In genomic region chr19:3466630-3467029, GRCh38 we compare ENCODE assay signal across 23 cellular contexts. TPM values are rescaled to one million over a fixed set of nuclear protein-coding genes. Genes with fewer than 3 reads are reported as not detected.
DNase-seq lines count a peak whose midpoint lies in the region; ATAC-seq and TF ChIP-seq lines count a peak whose summit lies in the region.
"Had no signal": no experiment of that assay in that cellular context is flagged by ENCODE, and none has a peak within 500 bp of the region (broad histone marks: within the 10 kb centered on the region; RNA-seq: fewer than 3 reads in every experiment).

No MANE protein-coding gene starts in this region.

- H3K36me3 ChIP-seq in heart left ventricle (peaks cover 0 to 25% (median 21%) of the 10 kb centered on the region in 9 donors), osteoblast (ENCODE audit: insufficient read depth, low read length) (peaks cover 18% of the 10 kb centered on the region), transverse colon (peaks cover 0 to 14% (median 3%) of the 10 kb centered on the region in 4 donors)

- peaks cover 23% of the 10 kb centered on the region for H4K20me1 ChIP-seq in osteoblast (ENCODE audit: insufficient read depth, low read length)

- H3K9me3 ChIP-seq in heart left ventricle (no peaks in the 10 kb centered on the region), osteoblast (ENCODE audit: low read depth, low read length) (no peaks in the 10 kb centered on the region), transverse colon (no peaks in the 10 kb centered on the region)

- in situ Hi-C loops in transverse colon (cut with MboI; ENCODE audit: low pct_ligation_motif_present in 1 of 4, low pct_unique_long_range_greater_than_20kb in 1 of 4, low sequenced_read_pairs in 3 of 4): no loop called here

- no peak overlapping the region for H2AFZ ChIP-seq in osteoblast (ENCODE audit: low read length)

- peak; percentile 39 to 74 (median 60) for ATAC-seq in heart left ventricle
- no peak for ATAC-seq in GM18909 (IDR thresholded peaks at IDR 0.05; ENCODE audit: poor library complexity, unreplicated experiment)
- ATAC-seq in HG03135 (IDR thresholded peaks at IDR 0.05; ENCODE audit: unreplicated experiment): no peak
- no peak for ATAC-seq in GM21423 (IDR thresholded peaks at IDR 0.05; ENCODE audit: unreplicated experiment)
- ATAC-seq: esophagus mucosa; natural killer cell treated with Interleukin-12 subunit alpha and Interleukin-12 subunit beta and Interleukin-15 and Interleukin-18, amount 100 ng/mL, for 72 hours had no signal

- peaks cover 2% of the 10 kb centered on the region for H3K79me2 ChIP-seq in osteoblast (ENCODE audit: insufficient read depth, low read length)

- TF ChIP-seq EP300 in transverse colon (IDR thresholded peaks at IDR 0.05; ENCODE audit: low read depth): no peak

- H3K4me2 ChIP-seq in osteoblast (ENCODE audit: insufficient read depth, low read length): no peak overlapping the region

- WGBS in heart left ventricle, 4 donors: 38 to 62% (median 55%) methylated on average over 9 of the region's 9 CpGs
- WGBS in transverse colon (ENCODE audit: low coverage in 1 of 2), 2 donors: 66% methylated on average over 9 of the region's 9 CpGs; no CpG with 5 or more reads in 1 of the 2 donors

- TF ChIP-seq POLR2A in heart left ventricle (IDR thresholded peaks at IDR 0.05): no peak
- TF ChIP-seq POLR2A in transverse colon (IDR thresholded peaks at IDR 0.05): no peak

- H3K4me1 ChIP-seq in heart left ventricle (peaks cover 0 to 47% (median 15%) of the 10 kb centered on the region in 12 donors), osteoblast (ENCODE audit: insufficient read depth, low read length) (no peaks in the 10 kb centered on the region), transverse colon (peaks cover 0 to 25% (median 10%) of the 10 kb centered on the region in 4 donors)
- H3K4me1 ChIP-seq: HAP-1 had no signal

- no peak for TF ChIP-seq CTCF in heart left ventricle (IDR thresholded peaks at IDR 0.05)
- TF ChIP-seq CTCF in osteoblast (IDR thresholded peaks at IDR 0.05; ENCODE audit: extremely low read depth, low read depth, low read length): no peak
- TF ChIP-seq CTCF in transverse colon (IDR thresholded peaks at IDR 0.05): no peak

- H3K27me3 ChIP-seq in heart left ventricle (no peaks in the 10 kb centered on the region), osteoblast (ENCODE audit: insufficient read depth, low read length) (no peaks in the 10 kb centered on the region), transverse colon (no peaks in the 10 kb centered on the region)

- H3K4me3 ChIP-seq in heart left ventricle (no peak overlapping the region), osteoblast (ENCODE audit: insufficient read depth, low read length) (no peak overlapping the region), transverse colon (no peak overlapping the region)
- H3K4me3 ChIP-seq: HAP-1 had no signal

- intact Hi-C loops in heart left ventricle (cut with DNase I): loop anchor here in 3 of 10 donors (5.0 kb wide), 2 partner anchors 34 to 39 kb away; no protein-coding TSS in a partner anchor
- intact Hi-C loops in transverse colon (cut with DNase I; ENCODE audit: low total_unique reads): no loop called here

- DNase-seq in heart left ventricle (peak in 1 of 5 donors; percentile 36), osteoblast (ENCODE audit: insufficient read length, low spot score, missing footprints) (peak; percentile 69), transverse colon (no peak), DMS79 (lab: John Stamatoyannopoulos, UW) (no peak)
- DNase-seq: activated CD4-positive, alpha-beta memory T cell treated with anti-CD3 and anti-CD28 coated beads, Interleukin-2, amount 10 ng/mL, durations not matched to agents 7 days and 5 days; activated T-cell treated with anti-CD3 and anti-CD28 coated beads, Interleukin-2, amount 50 U/mL, for 24 hours; glutamatergic neuron; immature natural killer cell; NCI-H2029 treated with DMSO at 0.1 percent for 48 hours; NCI-H524; SIG-M5; T-helper 2 cell had no signal

- H3K27ac ChIP-seq in angular gyrus (ENCODE audit: low read depth, low read length): peak overlapping the region; percentile 2
- H3K27ac ChIP-seq in heart left ventricle: peak overlapping the region in 8 of 12 donors; percentile 31 to 92 (median 48)
- no peak overlapping the region for H3K27ac ChIP-seq in osteoblast (ENCODE audit: low read depth, low read length)
- peak overlapping the region; percentile 34 to 82 (median 72) for H3K27ac ChIP-seq in transverse colon

RNA-seq across cellular contexts. Expression of gene SMIM24, which starts 13.7 kb away (rescaled TPM):
- total RNA-seq in heart left ventricle: not detected
- under 1 TPM in 1 of 2 donors, not detected in 1; 0.15 TPM for polyA plus RNA-seq in heart left ventricle
- total RNA-seq in osteoblast: not detected in 2 replicates
- 100 to 1,000 TPM in 1 of 4 donors, 10 to 100 TPM in 3; 18.7 to 100 (median 85.5) TPM for total RNA-seq in transverse colon
- total RNA-seq: activated CD4-positive, alpha-beta memory T cell treated with anti-CD3 and anti-CD28 coated beads, Interleukin-2, amount 10 ng/mL, durations not matched to agents 7 days and 5 days; bronchial epithelial cell; esophagus mucosa; lung microvascular endothelial cell; pulmonary artery endothelial cell; urinary bladder had no signal
- polyA plus RNA-seq: urinary bladder had no signal

RNA-seq across cellular contexts. Expression of gene SMIM44, which starts 16.6 kb away (rescaled TPM):
- total RNA-seq in heart left ventricle (not detected), osteoblast (not detected in 2 replicates), transverse colon (10 to 100 TPM in 1 of 4 donors, 1 to 10 TPM in 1, not detected in 2; 4.1 to 15.3 TPM)
- polyA plus RNA-seq in heart left ventricle: not detected
- total RNA-seq: activated CD4-positive, alpha-beta memory T cell treated with anti-CD3 and anti-CD28 coated beads, Interleukin-2, amount 10 ng/mL, durations not matched to agents 7 days and 5 days; bronchial epithelial cell; esophagus mucosa; lung microvascular endothelial cell; natural killer cell treated with Interleukin-12 subunit alpha and Interleukin-12 subunit beta and Interleukin-15 and Interleukin-18, amount 100 ng/mL, for 72 hours; pulmonary artery endothelial cell; urinary bladder had no signal
- polyA plus RNA-seq: immature natural killer cell, urinary bladder had no signal

RNA-seq across cellular contexts. Expression of gene DOHH, which starts 33.8 kb away (rescaled TPM):
- 10 to 100 TPM in 5 of 9 donors, 1 to 10 TPM in 4; 7.4 to 32.3 (median 10.1) TPM for total RNA-seq in heart left ventricle
- 10 to 100 TPM; 17.9 to 34.3 TPM for polyA plus RNA-seq in heart left ventricle
- total RNA-seq in osteoblast: 7.7 and 8.3 TPM in 2 replicates
- total RNA-seq in transverse colon: 10 to 100 TPM in 2 of 4 donors, 1 to 10 TPM in 2; 7.2 to 13.5 (median 10.8) TPM

RNA-seq across cellular contexts. Expression of gene FZR1, which starts 39.5 kb away (rescaled TPM):
- 10 to 100 TPM; 15.4 to 41.0 (median 26.4) TPM for total RNA-seq in heart left ventricle
- 10 to 100 TPM; 13.9 to 23.5 TPM for polyA plus RNA-seq in heart left ventricle
- 36.6 and 39.5 TPM in 2 replicates for total RNA-seq in osteoblast
- total RNA-seq in transverse colon: 100 to 1,000 TPM in 1 of 4 donors, 10 to 100 TPM in 3; 29.1 to 107 (median 35.3) TPM

Comparison
In these comparisons a context has a peak if more than half of its experiments do, and no peak if none do; other contexts are left out.
1. ATAC-seq: peak in heart left ventricle (4 of 4); none in GM18909 (single experiment), HG03135 (single experiment) and GM21423 (single experiment).
2. RNA of gene SMIM24, which starts 13.7 kb away (total RNA-seq): 18.7 to 100 TPM in transverse colon; not detected in heart left ventricle and not detected in osteoblast; every median in the first group is over 10 times any median in the second.